In genomic region chr7:96441551-96442104, GRCh38 we compare ENCODE assay signal across 21 cellular contexts.
"Had no signal": no experiment of that assay in that cellular context is flagged by ENCODE, and none has a peak within 500 bp of the region (broad histone marks: within the 10 kb centered on the region; RNA-seq: fewer than 3 reads in every experiment).

No MANE protein-coding gene starts in this region.

- H3K4me3 ChIP-seq: colonic mucosa, hepatocyte, ovary, stomach, thoracic aorta had no signal

- H3K27me3 ChIP-seq: colonic mucosa, ovary, stomach had no signal

- H3K36me3 ChIP-seq: colonic mucosa, ovary, stomach, thoracic aorta had no signal

- DNase-seq: colonic mucosa; dermis blood vessel endothelial cell; endodermal cell; erythroblast; foreskin keratinocyte; kidney; left cardiac atrium; mesendoderm; naive thymus-derived CD4-positive, alpha-beta T cell; nephron progenitor cell; nucleus accumbens; ovary; right cardiac atrium; small intestine; stimulated activated CD4-positive, alpha-beta T cell treated with anti-CD3 and anti-CD28 coated beads, Interleukin-12 subunit alpha, Interleukin-12 subunit beta, amount 100 ng/mL, for 4 hours; stimulated activated naive CD4-positive, alpha-beta T cell; stomach; substantia nigra; trophoblast cell had no signal

- H2AFZ ChIP-seq: hepatocyte had no signal

- H3K4me1 ChIP-seq: colonic mucosa, foreskin keratinocyte, stomach had no signal

- H3K4me3 Mint-ChIP-seq: endodermal cell; naive thymus-derived CD4-positive, alpha-beta T cell; nephron progenitor cell had no signal

- H3K4me1 Mint-ChIP-seq: endodermal cell; naive thymus-derived CD4-positive, alpha-beta T cell; nephron progenitor cell had no signal

- H3K9me3 ChIP-seq: colonic mucosa, ovary, stomach, thoracic aorta had no signal

- H3K36me3 Mint-ChIP-seq: naive thymus-derived CD4-positive, alpha-beta T cell had no signal

- H3K4me2 ChIP-seq: hepatocyte had no signal

- H3K27ac Mint-ChIP-seq: endodermal cell; naive thymus-derived CD4-positive, alpha-beta T cell; nephron progenitor cell had no signal

- H3K9me3 Mint-ChIP-seq: endodermal cell, nephron progenitor cell had no signal

- H3K27ac ChIP-seq: colonic mucosa, foreskin keratinocyte, hepatocyte, ovary, stomach, thoracic aorta had no signal
